ENCODE assay signal across 9 cellular contexts in the genomic region with DNA sequence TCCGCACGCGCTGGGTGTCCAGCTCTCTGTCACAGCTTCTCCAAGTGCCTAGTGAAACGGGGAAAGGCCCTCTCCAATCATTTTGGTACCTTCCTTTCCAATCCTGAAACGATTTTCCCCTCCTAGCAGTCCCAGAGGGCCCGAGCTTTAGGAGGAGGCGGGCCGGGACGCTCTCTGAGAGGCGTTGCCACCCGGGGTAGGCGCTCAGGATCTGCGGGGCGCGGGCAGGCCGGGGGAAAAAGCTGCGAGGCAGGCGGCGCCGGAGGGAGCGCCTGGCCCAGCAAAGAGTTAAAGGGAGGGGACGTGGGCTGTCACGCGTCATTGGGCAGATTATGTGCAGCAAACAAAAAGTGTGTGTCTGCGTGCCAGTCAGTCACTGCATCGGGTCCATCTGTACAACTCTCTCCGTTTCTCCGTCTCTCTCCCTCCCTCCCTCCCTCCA. TPM values are rescaled to one million over a fixed set of nuclear protein-coding genes. Genes with fewer than 3 reads are reported as not detected.
DNase-seq lines count a peak whose midpoint lies in the region; ATAC-seq and TF ChIP-seq lines count a peak whose summit lies in the region.
"Had no signal": no experiment of that assay in that cellular context is flagged by ENCODE, and none has a peak within 500 bp of the region (broad histone marks: within the 10 kb centered on the region; RNA-seq: fewer than 3 reads in every experiment).

Gene PRDM8, plus strand, starts transcription at position 372 of the 442 bp plus-strand sequence. CDS start 2,578 bp downstream, outside the sequence.

- no peak for TF ChIP-seq CTCF in heart left ventricle (IDR thresholded peaks at IDR 0.05)

- H3K27ac ChIP-seq in CD4-positive, alpha-beta memory T cell (ENCODE audit: low read depth, low read length) = no peak within 1 kb of the TSS
- no peak within 1 kb of the TSS for H3K27ac ChIP-seq in heart left ventricle
- H3K27ac ChIP-seq: epithelial cell of prostate had no signal

- peaks cover 15 to 23% of the 10 kb centered on the region in 2 donors for H3K36me3 Mint-ChIP-seq in CD4-positive, alpha-beta memory T cell

- H3K4me1 ChIP-seq in CD4-positive, alpha-beta memory T cell (ENCODE audit: insufficient read depth, low read length) = peaks cover 28% of the 10 kb centered on the region
- H3K4me1 ChIP-seq in heart left ventricle = peaks cover 0 to 27% (median 4%) of the 10 kb centered on the region in 12 donors

- peak within 1 kb of the TSS; percentile 2 to 88 (median 68) for H3K27ac Mint-ChIP-seq in CD4-positive, alpha-beta memory T cell

- no peaks in the 10 kb centered on the region for H3K36me3 ChIP-seq in CD4-positive, alpha-beta memory T cell (ENCODE audit: insufficient read depth, low read length)
- H3K36me3 ChIP-seq in heart left ventricle = no peaks in the 10 kb centered on the region

- intact Hi-C loops in CD4-positive, alpha-beta memory T cell (cut with micrococcal nuclease) = no loop called here
- intact Hi-C loops in heart left ventricle (cut with DNase I) = loop anchor here in 1 of 10 donors (10.0 kb wide), 1 partner anchor 122 kb away; the partner anchor contains the start of gene ANTXR2

- 12 to 19% (median 16%) methylated on average over 27 to 28 of the region's 28 CpGs for WGBS in heart left ventricle, 4 donors

- H3K9me3 Mint-ChIP-seq in CD4-positive, alpha-beta memory T cell = peaks cover 0 to 4% (median 0%) of the 10 kb centered on the region in 8 donors

- POLR2A ChIA-PET in CD4-positive, alpha-beta memory T cell (lab: Charles Lee; ENCODE audit: partially characterized antibody) = interaction anchor here (1.0 to 11.3 kb wide), 4 partner anchors 13 to 125 kb away, joined by 3 to 185 read pairs (median 12); partner anchors contain the start of gene ANTXR2

- H3K9me3 ChIP-seq in CD4-positive, alpha-beta memory T cell (ENCODE audit: control insufficient read depth in 1 of 2, low read length in 2 of 2) = no peaks in the 10 kb centered on the region
- no peaks in the 10 kb centered on the region for H3K9me3 ChIP-seq in heart left ventricle

- H3K27me3 Mint-ChIP-seq in CD4-positive, alpha-beta memory T cell = no peaks in the 10 kb centered on the region

- no peaks in the 10 kb centered on the region for H3K27me3 ChIP-seq in CD4-positive, alpha-beta memory T cell (ENCODE audit: insufficient read depth, low read length)
- peaks cover 0 to 80% (median 49%) of the 10 kb centered on the region in 9 donors for H3K27me3 ChIP-seq in heart left ventricle

- H3K4me1 Mint-ChIP-seq in CD4-positive, alpha-beta memory T cell = peaks cover 23 to 53% (median 38%) of the 10 kb centered on the region in 4 donors

- peak within 1 kb of the TSS; percentile 63 to 86 (median 80) for H3K4me3 Mint-ChIP-seq in CD4-positive, alpha-beta memory T cell

- peak within 1 kb of the TSS; percentile 7 to 25 for H3K4me3 ChIP-seq in CD4-positive, alpha-beta memory T cell (ENCODE audit: low read length in 2 of 2)
- H3K4me3 ChIP-seq in heart left ventricle = peak within 1 kb of the TSS in 11 of 12 donors; percentile 12 to 54 (median 42)
- peak within 1 kb of the TSS; percentile 34 for H3K4me3 ChIP-seq in skeletal muscle cell (ENCODE audit: low read depth, low read length)

- CTCF ChIA-PET in CD4-positive, alpha-beta memory T cell (lab: Charles Lee; ENCODE audit: partially characterized antibody) = interaction anchor here (3.3 to 11.5 kb wide), 2 partner anchors 13 to 72 kb away, joined by 22 to 221 read pairs; no protein-coding TSS in a partner anchor

- peak in 3 of 5 donors; percentile 40 to 61 (median 43) for DNase-seq in CD4-positive, alpha-beta memory T cell
- DNase-seq in NCI-H1092 treated with DMSO at 0.1 percent for 48 hours (lab: John Stamatoyannopoulos, UW) (peak; percentile 65), heart left ventricle (no peak), skeletal muscle cell (ENCODE audit: low read depth) (no peak), GF-D8 (lab: John Stamatoyannopoulos, UW) (no peak), germinal center (ENCODE audit: low spot score) (no peak), NOMO-1 (lab: John Stamatoyannopoulos, UW; ENCODE audit: unreplicated experiment in 2 of 2) (no peak)
- DNase-seq in activated T-cell treated with anti-CD3 and anti-CD28 coated beads, Interleukin-2, amount 50 U/mL, for 48 hours = peak; percentile 54

- TF ChIP-seq POLR2A in heart left ventricle (IDR thresholded peaks at IDR 0.05) = no peak

- ATAC-seq in heart left ventricle = peak in 1 of 4 donors; percentile 39

RNA-seq across cellular contexts. Expression of gene PRDM8, which starts in this region (rescaled TPM):
- 10 to 100 TPM; 19.8 to 23.0 TPM for total RNA-seq in CD4-positive, alpha-beta memory T cell
- 1 to 10 TPM; 2.1 to 3.4 TPM for polyA plus RNA-seq in CD4-positive, alpha-beta memory T cell
- total RNA-seq in heart left ventricle = 1 to 10 TPM in 4 of 9 donors, under 1 TPM in 5; 0.39 to 1.9 (median 0.84) TPM
- polyA plus RNA-seq in heart left ventricle = under 1 TPM; 0.26 to 0.76 TPM

Comparison
In these comparisons a context has a peak if more than half of its experiments do, and no peak if none do; other contexts are left out.
1. RNA of gene PRDM8 (total RNA-seq): 19.8 to 23.0 TPM in CD4-positive, alpha-beta memory T cell; 0.39 to 1.9 TPM in heart left ventricle; every median in the first group is over 4 times any median in the second.
2. DNase-seq: peak in CD4-positive, alpha-beta memory T cell (3 of 5), NCI-H1092 treated with DMSO at 0.1 percent for 48 hours (single experiment) and activated T-cell treated with anti-CD3 and anti-CD28 coated beads, Interleukin-2, amount 50 U/mL, for 48 hours (2 of 2); none in heart left ventricle (0 of 5), skeletal muscle cell (single experiment), GF-D8 (single experiment), germinal center (single experiment) and NOMO-1 (0 of 2).
3. Peak in every context shown above with its lines, with median percentiles within 50 percentile points of each other: H3K4me3 ChIP-seq.